27 cellular contexts compared by ENCODE assay signal in the genomic region with DNA sequence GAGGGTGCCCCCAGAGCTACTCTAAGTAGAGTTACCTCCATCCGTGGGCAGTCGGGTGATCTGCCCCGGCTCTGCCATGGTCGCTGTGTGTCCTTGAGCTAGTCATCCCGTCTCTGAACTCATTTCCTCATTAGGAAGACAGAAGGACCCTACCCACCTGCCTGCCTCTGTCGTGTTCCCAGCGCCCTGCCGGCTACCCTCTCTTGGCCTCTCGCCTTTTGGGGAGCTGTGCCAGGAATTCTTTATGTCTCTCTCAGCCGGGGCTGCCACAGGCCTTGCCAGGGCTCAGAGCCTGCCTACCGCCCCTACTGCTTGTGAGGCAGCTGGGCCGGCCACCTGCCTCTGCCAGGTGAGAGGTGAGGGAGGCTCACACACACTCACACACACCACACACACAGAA. TPM values are rescaled to one million over a fixed set of nuclear protein-coding genes. Genes with fewer than 3 reads are reported as not detected.
DNase-seq lines count a peak whose midpoint lies in the region; ATAC-seq, FAIRE-seq and TF ChIP-seq lines count a peak whose summit lies in the region.
"Had no signal": no experiment of that assay in that cellular context is flagged by ENCODE, and none has a peak within 500 bp of the region (broad histone marks: within the 10 kb centered on the region; RNA-seq: fewer than 3 reads in every experiment).

No MANE protein-coding gene starts in this region.

- H3K9me3 Mint-ChIP-seq in stimulated activated naive CD8-positive, alpha-beta T cell treated with anti-CD3 and anti-CD28 coated beads, Interleukin-15, amount 100 ng/mL, for 72 hours: no peaks in the 10 kb centered on the region
- H3K9me3 Mint-ChIP-seq: activated naive CD8-positive, alpha-beta T cell treated with anti-CD3 and anti-CD28 coated beads, Interleukin-2, amount 10 ng/mL, durations not matched to agents 7 days and 5 days; activated T-helper 17 cell treated with anti-CD3 and anti-CD28 coated beads, Interleukin-2, amount 50 U/mL, for 72 hours; nephron progenitor cell had no signal

- intact Hi-C loops in HepG2 (cut with micrococcal nuclease; ENCODE audit: unreplicated experiment) (no loop called here), right lobe of liver (cut with DNase I) (no loop called here), mucosa of descending colon (cut with DNase I, micrococcal nuclease) (no loop called here)

- no peak for FAIRE-seq in HepG2 (lab: Jason Lieb, UNC)
- FAIRE-seq: D721Med, RCC 7860 had no signal

- no peak for TF ChIP-seq EP300 in HepG2 (IDR thresholded peaks at IDR 0.05; ENCODE audit: low read depth in 2 of 2, low read length in 2 of 2)
- no peak for TF ChIP-seq EP300 in HepG2 (CRISPR knock-in tag; IDR thresholded peaks at IDR 0.05; ENCODE audit: borderline replicate concordance)

- H3K9me3 ChIP-seq in HepG2 (ENCODE audit: low read length) (no peaks in the 10 kb centered on the region), right lobe of liver (no peaks in the 10 kb centered on the region), mucosa of descending colon (no peaks in the 10 kb centered on the region)
- H3K9me3 ChIP-seq: BLaER1 treated with 17β-estradiol and CSF1 and Interleukin-3, amounts not matched to agents 10 nM and 100 nM; left ventricle myocardium inferior; prostate gland had no signal

- TF ChIP-seq CTCF in HepG2 (CRISPR knock-in tag; IDR thresholded peaks at IDR 0.05) (no peak), right lobe of liver (IDR thresholded peaks at IDR 0.05) (no peak), mucosa of descending colon (IDR thresholded peaks at IDR 0.05) (no peak)

- CTCF ChIA-PET in HepG2 (lab: Yijun Ruan, JAX; ENCODE audit: low intra/inter-chr PET ratio, low total read pairs): no interaction called here

- BruUV-seq in HepG2 (replicated peaks; lab: Mats Ljungman, UMichigan): no TSS peak

- H3K27ac Mint-ChIP-seq in stimulated activated naive CD8-positive, alpha-beta T cell treated with anti-CD3 and anti-CD28 coated beads, Interleukin-15, amount 100 ng/mL, for 72 hours: no peak overlapping the region
- H3K27ac Mint-ChIP-seq: activated naive CD8-positive, alpha-beta T cell treated with anti-CD3 and anti-CD28 coated beads, Interleukin-2, amount 10 ng/mL, durations not matched to agents 7 days and 5 days; activated T-helper 17 cell treated with anti-CD3 and anti-CD28 coated beads, Interleukin-2, amount 50 U/mL, for 72 hours; nephron progenitor cell had no signal

- no peak for DNase-seq in HepG2 (ENCODE audit: low spot score)
- no peak for DNase-seq in right lobe of liver
- peak; percentile 40 for DNase-seq in NCI-H2171 (lab: John Stamatoyannopoulos, UW)
- DNase-seq in SHP77 treated with DMSO at 0.1 percent for 48 hours (lab: John Stamatoyannopoulos, UW): peak; percentile 58
- no peak for DNase-seq in mucosa of descending colon
- no peak for DNase-seq in SW480 (ENCODE audit: low spot score)
- DNase-seq in stimulated activated naive CD8-positive, alpha-beta T cell treated with anti-CD3 and anti-CD28 coated beads, Interleukin-15, amount 100 ng/mL, for 72 hours: no peak
- DNase-seq: activated CD4-positive, alpha-beta T cell treated with anti-CD3 and anti-CD28 coated beads, Interleukin-2, amount 50 U/mL, for 1 hour; activated naive CD8-positive, alpha-beta T cell treated with anti-CD3 and anti-CD28 coated beads, Interleukin-2, amount 10 ng/mL, durations not matched to agents 7 days and 5 days; effector memory CD4-positive, alpha-beta T cell; foreskin keratinocyte; GDM1; KG1; left ventricle myocardium inferior; midbrain; T-helper 2 cell had no signal

- H3K36me3 ChIP-seq in HepG2 (replicated peaks in 1 of 2; ENCODE audit: control insufficient read depth in 1 of 2, insufficient read depth in 2 of 2, low read length in 2 of 2) (no peaks in the 10 kb centered on the region), right lobe of liver (no peaks in the 10 kb centered on the region), mucosa of descending colon (ENCODE audit: low read depth) (no peaks in the 10 kb centered on the region)
- H3K36me3 ChIP-seq: BLaER1 treated with 17β-estradiol and CSF1 and Interleukin-3, amounts not matched to agents 10 nM and 100 nM; left ventricle myocardium inferior; prostate gland had no signal

- H3K27me3 Mint-ChIP-seq in stimulated activated naive CD8-positive, alpha-beta T cell treated with anti-CD3 and anti-CD28 coated beads, Interleukin-15, amount 100 ng/mL, for 72 hours: peaks cover 42% of the 10 kb centered on the region

- in situ Hi-C loops in HepG2 (cut with HindIII; ENCODE audit: extremely low pct_ligation_motif_present, low pct_unique_long_range_greater_than_20kb): no loop called here

- H3K9ac ChIP-seq in HepG2 (ENCODE audit: insufficient read depth, low read depth, low read length): no peak overlapping the region
- H3K9ac ChIP-seq: BLaER1 treated with 17β-estradiol and CSF1 and Interleukin-3, amounts not matched to agents 10 nM and 100 nM had no signal

- no peaks in the 10 kb centered on the region for H3K79me2 ChIP-seq in HepG2 (ENCODE audit: insufficient read depth, low read length)
- H3K79me2 ChIP-seq: hepatocyte had no signal

- WGBS in HepG2 (ENCODE audit: low lambda C conversion rate): 4% methylated on average over 10 of the region's 12 CpGs
- WGBS in right lobe of liver (ENCODE audit: insufficient coverage, low coverage, low lambda C conversion rate, missing lambda C conversion rate): 65% methylated on average over 9 of the region's 12 CpGs

- H4K20me1 ChIP-seq in HepG2 (ENCODE audit: insufficient read depth, low read length): no peaks in the 10 kb centered on the region

- H3K27ac ChIP-seq in HepG2 (ENCODE audit: extremely low read length, insufficient read depth, low read length): no peak overlapping the region
- H3K27ac ChIP-seq in right lobe of liver: no peak overlapping the region
- H3K27ac ChIP-seq: BLaER1 treated with 17β-estradiol and CSF1 and Interleukin-3, amounts not matched to agents 10 nM and 100 nM; foreskin keratinocyte; hepatocyte; left ventricle myocardium inferior; prostate gland had no signal

- no peaks in the 10 kb centered on the region for H3K4me1 Mint-ChIP-seq in stimulated activated naive CD8-positive, alpha-beta T cell treated with anti-CD3 and anti-CD28 coated beads, Interleukin-15, amount 100 ng/mL, for 72 hours
- H3K4me1 Mint-ChIP-seq: activated naive CD8-positive, alpha-beta T cell treated with anti-CD3 and anti-CD28 coated beads, Interleukin-2, amount 10 ng/mL, durations not matched to agents 7 days and 5 days; activated T-helper 17 cell treated with anti-CD3 and anti-CD28 coated beads, Interleukin-2, amount 50 U/mL, for 72 hours had no signal

- no peak overlapping the region for H3K4me3 Mint-ChIP-seq in stimulated activated naive CD8-positive, alpha-beta T cell treated with anti-CD3 and anti-CD28 coated beads, Interleukin-15, amount 100 ng/mL, for 72 hours
- H3K4me3 Mint-ChIP-seq: activated naive CD8-positive, alpha-beta T cell treated with anti-CD3 and anti-CD28 coated beads, Interleukin-2, amount 10 ng/mL, durations not matched to agents 7 days and 5 days; activated T-helper 17 cell treated with anti-CD3 and anti-CD28 coated beads, Interleukin-2, amount 50 U/mL, for 72 hours; nephron progenitor cell had no signal

- no peak for ATAC-seq in HepG2
- ATAC-seq in right lobe of liver: no peak
- no peak for ATAC-seq in mucosa of descending colon
- no peak for ATAC-seq in stimulated activated naive CD8-positive, alpha-beta T cell treated with anti-CD3 and anti-CD28 coated beads, Interleukin-15, amount 100 ng/mL, for 72 hours
- ATAC-seq: activated T-helper 17 cell treated with anti-CD3 and anti-CD28 coated beads, Interleukin-2, amount 50 U/mL, for 72 hours; foreskin keratinocyte had no signal

- no peak for TF ChIP-seq POLR2A in HepG2 (IDR thresholded peaks at IDR 0.05; ENCODE audit: insufficient read depth in 1 of 2, low read depth in 2 of 2, low read length in 2 of 2)
- TF ChIP-seq POLR2A in right lobe of liver (IDR thresholded peaks at IDR 0.05): no peak

- no peak for TF ChIP-seq RAD21 in HepG2 (CRISPR knock-in tag; IDR thresholded peaks at IDR 0.05)

- H3K4me2 ChIP-seq in HepG2 (ENCODE audit: low read depth, low read length): no peak overlapping the region
- H3K4me2 ChIP-seq: BLaER1 treated with 17β-estradiol and CSF1 and Interleukin-3, amounts not matched to agents 10 nM and 100 nM; hepatocyte had no signal

- H3K4me3 ChIP-seq in HepG2 (replicated peaks in 1 of 3; ENCODE audit: insufficient read depth in 1 of 3, low read depth in 2 of 3, low read length in 3 of 3) (no peak overlapping the region), right lobe of liver (no peak overlapping the region), mucosa of descending colon (no peak overlapping the region)
- H3K4me3 ChIP-seq: BLaER1 treated with 17β-estradiol and CSF1 and Interleukin-3, amounts not matched to agents 10 nM and 100 nM; hepatocyte; left ventricle myocardium inferior; prostate gland; SK-N-MC had no signal

- POLR2A ChIA-PET in HepG2 (lab: Yijun Ruan, JAX): no interaction called here

- H3K4me1 ChIP-seq in HepG2 (ENCODE audit: insufficient read depth, low read length): 0 out of 2 replicates have a peak, but pooled peaks cover 1% of the 10 kb centered on the region
- H3K4me1 ChIP-seq in right lobe of liver: no peaks in the 10 kb centered on the region
- no peaks in the 10 kb centered on the region for H3K4me1 ChIP-seq in mucosa of descending colon (ENCODE audit: low read depth)
- H3K4me1 ChIP-seq: BLaER1 treated with 17β-estradiol and CSF1 and Interleukin-3, amounts not matched to agents 10 nM and 100 nM; foreskin keratinocyte; left ventricle myocardium inferior; prostate gland had no signal

- no peak overlapping the region for H2AFZ ChIP-seq in HepG2 (ENCODE audit: low read length)
- H2AFZ ChIP-seq: hepatocyte had no signal

- H3K27me3 ChIP-seq in HepG2 (ENCODE audit: control insufficient read depth in 1 of 2, insufficient read depth in 2 of 2, low read length in 2 of 2): peaks cover 12 to 84% of the 10 kb centered on the region in 2 experiments; a peak in 4 of 5 replicates
- H3K27me3 ChIP-seq in right lobe of liver: no peaks in the 10 kb centered on the region
- H3K27me3 ChIP-seq: hepatocyte had no signal

RNA-seq across cellular contexts. Expression of a gene that starts 41.5 kb away (rescaled TPM):
- total RNA-seq in HepG2 (2016; rRNA removed; fragmentation: Illumina TruSeq; extraction: Trizol) (not detected in 2 replicates), right lobe of liver (not detected), mucosa of descending colon (under 1 TPM in 2 of 3 donors, not detected in 1; 0.07 to 0.16 TPM)
- total RNA-seq in HepG2 (2016; cell fraction: cytosol; rRNA removed; fragmentation: Illumina TruSeq; extraction: Trizol; ENCODE audit: low read depth): not detected in 2 replicates
- total RNA-seq in HepG2 (2016; cell fraction: insoluble cytoplasmic fraction; rRNA removed; fragmentation: Illumina TruSeq; extraction: Trizol): not detected in 2 replicates
- not detected in 2 replicates for total RNA-seq in HepG2 (2016; cell fraction: membrane; rRNA removed; fragmentation: Illumina TruSeq; extraction: Trizol)
- not detected in 2 replicates for total RNA-seq in HepG2 (2016; cell fraction: nucleus; rRNA removed; fragmentation: Illumina TruSeq; extraction: Trizol)
- polyA plus RNA-seq in HepG2 (2011; rRNA removed): 0.03 TPM in 1 of 2 replicates, not detected in the other
- polyA plus RNA-seq in HepG2 (2011; cell fraction: cytosol; rRNA removed): 0.01 TPM in 1 of 2 replicates, not detected in the other
- 0.10 TPM in 1 of 2 replicates, not detected in the other for polyA plus RNA-seq in HepG2 (2011; cell fraction: nucleus; rRNA removed)
- polyA plus RNA-seq in HepG2 (2012): not detected in 2 replicates
- not detected in 2 replicates for polyA plus RNA-seq in HepG2 (2016; cell fraction: cytosol; fragmentation: Illumina TruSeq; extraction: Trizol; ENCODE audit: low read depth)
- not detected in 2 replicates for polyA plus RNA-seq in HepG2 (2016; cell fraction: insoluble cytoplasmic fraction; fragmentation: Illumina TruSeq; extraction: Trizol; ENCODE audit: low read depth)
- polyA plus RNA-seq in HepG2 (2016; cell fraction: membrane; fragmentation: Illumina TruSeq; extraction: Trizol; ENCODE audit: low read depth): 0.06 TPM in 1 of 2 replicates, not detected in the other
- polyA plus RNA-seq in HepG2 (2016; cell fraction: nucleus; fragmentation: Illumina TruSeq; extraction: Trizol; ENCODE audit: insufficient read depth, low read depth): not detected in 2 replicates
- polyA minus RNA-seq in HepG2 (2011; rRNA and poly(A)+ RNA removed; ENCODE audit: low replicate concordance): not detected in 2 replicates
- not detected in 2 replicates for polyA minus RNA-seq in HepG2 (2011; cell fraction: cytosol; rRNA and poly(A)+ RNA removed)
- polyA minus RNA-seq in HepG2 (2011; cell fraction: nucleus; rRNA and poly(A)+ RNA removed): not detected in 2 replicates
- total RNA-seq: activated naive CD8-positive, alpha-beta T cell treated with anti-CD3 and anti-CD28 coated beads, Interleukin-2, amount 10 ng/mL, durations not matched to agents 7 days and 5 days; activated T-helper 17 cell treated with anti-CD3 and anti-CD28 coated beads, Interleukin-2, amount 50 U/mL, for 72 hours; left ventricle myocardium inferior; NCI-H460; ureter had no signal

RNA-seq across cellular contexts. Expression of a gene that starts 47.3 kb away (rescaled TPM):
- total RNA-seq in HepG2 (2016; rRNA removed; fragmentation: Illumina TruSeq; extraction: Trizol): not detected in 2 replicates
- not detected in 2 replicates for total RNA-seq in HepG2 (2016; cell fraction: cytosol; rRNA removed; fragmentation: Illumina TruSeq; extraction: Trizol; ENCODE audit: low read depth)
- total RNA-seq in HepG2 (2016; cell fraction: insoluble cytoplasmic fraction; rRNA removed; fragmentation: Illumina TruSeq; extraction: Trizol): not detected in 2 replicates
- not detected in 2 replicates for total RNA-seq in HepG2 (2016; cell fraction: membrane; rRNA removed; fragmentation: Illumina TruSeq; extraction: Trizol)
- total RNA-seq in HepG2 (2016; cell fraction: nucleus; rRNA removed; fragmentation: Illumina TruSeq; extraction: Trizol): not detected in 2 replicates
- polyA plus RNA-seq in HepG2 (2011; rRNA removed): 0.13 TPM in 1 of 2 replicates, not detected in the other
- polyA plus RNA-seq in HepG2 (2011; cell fraction: cytosol; rRNA removed): not detected in 2 replicates
- polyA plus RNA-seq in HepG2 (2011; cell fraction: nucleus; rRNA removed): 0.28 and 0.32 TPM in 2 replicates
- polyA plus RNA-seq in HepG2 (2012): not detected in 2 replicates
- polyA plus RNA-seq in HepG2 (2016; cell fraction: cytosol; fragmentation: Illumina TruSeq; extraction: Trizol; ENCODE audit: low read depth): not detected in 2 replicates
- polyA plus RNA-seq in HepG2 (2016; cell fraction: insoluble cytoplasmic fraction; fragmentation: Illumina TruSeq; extraction: Trizol; ENCODE audit: low read depth): not detected in 2 replicates
- polyA plus RNA-seq in HepG2 (2016; cell fraction: membrane; fragmentation: Illumina TruSeq; extraction: Trizol; ENCODE audit: low read depth): not detected in 2 replicates
- polyA plus RNA-seq in HepG2 (2016; cell fraction: nucleus; fragmentation: Illumina TruSeq; extraction: Trizol; ENCODE audit: insufficient read depth, low read depth): not detected in 2 replicates
- polyA minus RNA-seq in HepG2 (2011; rRNA and poly(A)+ RNA removed; ENCODE audit: low replicate concordance): not detected in 2 replicates
- polyA minus RNA-seq in HepG2 (2011; cell fraction: cytosol; rRNA and poly(A)+ RNA removed): not detected in 2 replicates
- not detected in 2 replicates for polyA minus RNA-seq in HepG2 (2011; cell fraction: nucleus; rRNA and poly(A)+ RNA removed)
- total RNA-seq in right lobe of liver: 10 to 100 TPM in 2 of 6 experiments, 1 to 10 TPM in 4; 2.3 to 21.1 (median 9.1) TPM
- total RNA-seq in mucosa of descending colon: 10 to 100 TPM in 1 of 3 donors, 1 to 10 TPM in 2; 2.4 to 12.8 (median 7.7) TPM
- total RNA-seq: foreskin keratinocyte, HT1080, NCI-H460 had no signal
- polyA plus RNA-seq: foreskin keratinocyte, hepatocyte had no signal

Comparison
In these comparisons a context has a peak if more than half of its experiments do, and no peak if none do; other contexts are left out.
1. DNase-seq: peak in NCI-H2171 (single experiment) and SHP77 treated with DMSO at 0.1 percent for 48 hours (single experiment); none in HepG2 (single experiment), right lobe of liver (0 of 3), mucosa of descending colon (0 of 3), SW480 (single experiment) and stimulated activated naive CD8-positive, alpha-beta T cell treated with anti-CD3 and anti-CD28 coated beads, Interleukin-15, amount 100 ng/mL, for 72 hours (0 of 2).